23 cellular contexts compared by ENCODE assay signal in the genomic region with DNA sequence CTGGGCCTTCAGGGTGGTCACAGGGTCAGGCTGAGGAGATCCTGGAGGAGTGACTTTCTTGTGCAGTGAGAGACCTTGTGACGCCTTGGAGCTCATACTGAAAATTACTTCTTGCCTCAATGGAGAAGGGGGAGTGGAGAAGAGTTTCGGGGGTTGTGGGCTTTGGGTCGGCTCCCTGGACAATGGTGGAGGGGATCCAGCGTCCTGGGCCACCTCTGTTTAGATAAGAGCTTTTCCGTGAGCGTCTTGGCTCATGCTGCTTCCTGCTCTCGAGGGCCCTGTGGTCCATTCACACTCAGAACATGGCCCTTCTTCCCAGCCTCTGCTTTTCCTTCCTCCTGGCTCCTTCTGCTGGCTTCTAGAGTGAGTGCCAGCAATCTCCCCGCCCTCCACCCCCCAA.
DNase-seq lines count a peak whose midpoint lies in the region; ATAC-seq and TF ChIP-seq lines count a peak whose summit lies in the region.
"Had no signal": no experiment of that assay in that cellular context is flagged by ENCODE, and none has a peak within 500 bp of the region (broad histone marks: within the 10 kb centered on the region; RNA-seq: fewer than 3 reads in every experiment).

No MANE protein-coding gene starts in this region.

- no peak overlapping the region for H3K18ac ChIP-seq in H9 (ENCODE audit: insufficient read length, low read depth, low read length)

- H3K14ac ChIP-seq in H9 (ENCODE audit: insufficient read depth, low read length): no peak overlapping the region; the same call in 1 of the 2 replicates

- no CpG with 5 or more reads among the region's 8 CpGs for WGBS in H9 (ENCODE audit: extremely low coverage, insufficient read length, low lambda C conversion rate)

- H2AK5ac ChIP-seq in H9 (ENCODE audit: insufficient read length, low read length): no peak overlapping the region

- H3K23ac ChIP-seq in H9 (ENCODE audit: insufficient read length, low read depth, low read length): no peak overlapping the region

- H2BK120ac ChIP-seq in H9 (ENCODE audit: low read depth, low read length, poor library complexity, severe bottlenecking): no peak overlapping the region

- peak; percentile 52 to 53 for ATAC-seq in gastrocnemius medialis
- no peak for ATAC-seq in HG03571 (IDR thresholded peaks at IDR 0.05; ENCODE audit: unreplicated experiment)
- no peak for ATAC-seq in GM18520 (IDR thresholded peaks at IDR 0.05; ENCODE audit: unreplicated experiment)
- ATAC-seq: activated CD4-positive, alpha-beta T cell treated with anti-CD3 and anti-CD28 coated beads for 36 hours; stimulated activated naive CD8-positive, alpha-beta T cell treated with anti-CD3 and anti-CD28 coated beads, Interleukin-15, Interleukin-2, amounts not matched to agents 100 U/mL and 50 U/mL, for 24 hours had no signal

- no peak for TF ChIP-seq POLR2A in gastrocnemius medialis (IDR thresholded peaks at IDR 0.05)

- no peak for DNase-seq in H9
- no peak for DNase-seq in chondrocyte (ENCODE audit: low spot score)
- no peak for DNase-seq in right atrium auricular region (ENCODE audit: low spot score)
- DNase-seq in gastrocnemius medialis: peak in 1 of 2 donors; percentile 4
- DNase-seq in glomerular visceral epithelial cell (ENCODE audit: extremely low spot score): no peak
- no peak for DNase-seq in brain microvascular endothelial cell
- DNase-seq: activated CD4-positive, alpha-beta T cell treated with anti-CD3 and anti-CD28 coated beads for 36 hours; activated CD8-positive, alpha-beta memory T cell treated with anti-CD3 and anti-CD28 coated beads for 24 hours; activated effector memory CD4-positive, alpha-beta T cell treated with Interleukin-2 at 50 U/mL for 16 hours; CD8-positive, alpha-beta memory T cell; central memory CD4-positive, alpha-beta T cell; HCEC 1CT; NCI-H1436; NCI-H446; stimulated activated naive CD8-positive, alpha-beta T cell treated with anti-CD3 and anti-CD28 coated beads, Interleukin-15, Interleukin-2, amounts not matched to agents 100 U/mL and 50 U/mL, for 24 hours; T-helper 2 cell; thyroid gland had no signal

- H3T11ph ChIP-seq in H9 (ENCODE audit: low read length): no peak overlapping the region

- no peaks in the 10 kb centered on the region for H3K23me2 ChIP-seq in H9 (ENCODE audit: insufficient read length, low read depth, low read length, poor library complexity, severe bottlenecking)

- H3K27ac Mint-ChIP-seq in H9: peak overlapping the region; percentile 85 to 93 (median 87); a peak in 6 of 7 replicates
- peak overlapping the region; percentile 32 for H3K27ac Mint-ChIP-seq in chondrocyte (ENCODE audit: unreplicated experiment)
- H3K27ac Mint-ChIP-seq: activated CD4-positive, alpha-beta T cell treated with anti-CD3 and anti-CD28 coated beads for 36 hours; activated naive CD8-positive, alpha-beta T cell; CD8-positive, alpha-beta memory T cell; dendritic cell treated with granulocyte-macrophage colony-stimulating factor and Interleukin-4, amounts not matched to agents 40 ng/mL and 50 ng/mL, for 4 days had no signal

- H3K4me3 Mint-ChIP-seq in H9: no peak overlapping the region
- H3K4me3 Mint-ChIP-seq in chondrocyte (ENCODE audit: unreplicated experiment): no peak overlapping the region
- H3K4me3 Mint-ChIP-seq: activated CD4-positive, alpha-beta T cell treated with anti-CD3 and anti-CD28 coated beads for 36 hours; activated naive CD8-positive, alpha-beta T cell; CD8-positive, alpha-beta memory T cell; dendritic cell treated with granulocyte-macrophage colony-stimulating factor and Interleukin-4, amounts not matched to agents 40 ng/mL and 50 ng/mL, for 4 days had no signal

- H4K8ac ChIP-seq in H9 (replicated peaks; ENCODE audit: insufficient read length, low read depth, low read length): no peak overlapping the region

- no peak overlapping the region for H4K91ac ChIP-seq in H9 (ENCODE audit: insufficient read length, low read depth, low read length)

- H2BK12ac ChIP-seq in H9 (ENCODE audit: insufficient read length, low read depth, low read length): no peak overlapping the region

- TF ChIP-seq CTCF in H9 (conservative IDR thresholded peaks at IDR 0.05) (no peak), chondrocyte (IDR thresholded peaks at IDR 0.05) (no peak), right atrium auricular region (IDR thresholded peaks at IDR 0.05) (no peak), gastrocnemius medialis (IDR thresholded peaks at IDR 0.05 in 4 of 5, conservative IDR thresholded peaks at IDR 0.05 in 1 of 5) (no peak), brain microvascular endothelial cell (IDR thresholded peaks at IDR 0.05; ENCODE audit: low read depth, low read length, missing control alignments) (no peak)

- H3K4ac ChIP-seq in H9 (ENCODE audit: low read depth, low read length): no peak overlapping the region

- H3K9ac ChIP-seq in H9 (ENCODE audit: extremely low read depth, insufficient read length, low read length): no peak overlapping the region

- in situ Hi-C loops in gastrocnemius medialis (cut with MboI; ENCODE audit: low sequenced_read_pairs in 4 of 4) (no loop called here), brain microvascular endothelial cell (cut with HindIII; ENCODE audit: low pct_ligation_motif_present, low sequenced_read_pairs) (no loop called here)

- H3K79me1 ChIP-seq in H9 (ENCODE audit: insufficient read depth, low read depth, low read length, poor library complexity, severe bottlenecking): no peaks in the 10 kb centered on the region

- H3K79me2 ChIP-seq in H9 (ENCODE audit: insufficient read depth, low read length): peaks cover 3% of the 10 kb centered on the region; the same call in 1 of the 2 replicates

- peaks cover 23 to 71% (median 36%) of the 10 kb centered on the region in 3 experiments; a peak in 6 of 7 replicates for H3K36me3 Mint-ChIP-seq in H9 (ENCODE audit: insufficient read depth in 1 of 3, low read depth in 3 of 3)
- H3K36me3 Mint-ChIP-seq in chondrocyte (ENCODE audit: low read depth): no peaks in the 10 kb centered on the region
- H3K36me3 Mint-ChIP-seq: activated naive CD8-positive, alpha-beta T cell; CD8-positive, alpha-beta memory T cell had no signal

- H3K4me1 Mint-ChIP-seq in H9 (peaks cover 36 to 38% of the 10 kb centered on the region in 2 experiments), chondrocyte (ENCODE audit: low read depth) (peaks cover 11% of the 10 kb centered on the region)

- no peak overlapping the region for H2AFZ ChIP-seq in H9 (ENCODE audit: low read length)

- no peaks in the 10 kb centered on the region for H4K20me1 ChIP-seq in H9 (ENCODE audit: control insufficient read depth, insufficient read depth, insufficient read length)

- H3K4me3 ChIP-seq in right atrium auricular region: no peak overlapping the region
- H3K4me3 ChIP-seq in gastrocnemius medialis: no peak overlapping the region
- H3K4me3 ChIP-seq in brain microvascular endothelial cell (ENCODE audit: low read depth, low read length): no peak overlapping the region
- H3K4me3 ChIP-seq: ascending aorta, thyroid gland had no signal

- no peak overlapping the region for H2BK15ac ChIP-seq in H9 (ENCODE audit: low read depth, low read length)

- H3K9me3 Mint-ChIP-seq in H9 (no peaks in the 10 kb centered on the region), chondrocyte (ENCODE audit: low read depth) (no peaks in the 10 kb centered on the region)
- H3K9me3 Mint-ChIP-seq: CD8-positive, alpha-beta memory T cell; dendritic cell treated with granulocyte-macrophage colony-stimulating factor and Interleukin-4, amounts not matched to agents 40 ng/mL and 50 ng/mL, for 4 days had no signal

- H3K56ac ChIP-seq in H9 (ENCODE audit: insufficient read length, low read depth, low read length): no peak overlapping the region

- H3K27ac ChIP-seq in H9 (ENCODE audit: insufficient read length, low read depth, low read length) (no peak overlapping the region), right atrium auricular region (peak overlapping the region; percentile 31 to 32), gastrocnemius medialis (peak overlapping the region in 3 of 4 donors; percentile 49 to 74 (median 63)), brain microvascular endothelial cell (no peak overlapping the region)
- H3K27ac ChIP-seq: ascending aorta, neutrophil had no signal

- peaks cover 8% of the 10 kb centered on the region; the same call in 1 of the 2 replicates for H3K4me1 ChIP-seq in H9 (ENCODE audit: insufficient read depth, low read length)
- H3K4me1 ChIP-seq in right atrium auricular region: peaks cover 0 to 28% of the 10 kb centered on the region in 2 donors
- peaks cover 0 to 11% of the 10 kb centered on the region in 2 donors for H3K4me1 ChIP-seq in gastrocnemius medialis
- H3K4me1 ChIP-seq: ascending aorta, thyroid gland had no signal

- no peak overlapping the region for H4K5ac ChIP-seq in H9 (ENCODE audit: insufficient read length, low read depth, low read length)

- no peak overlapping the region for H2BK5ac ChIP-seq in H9 (ENCODE audit: insufficient read length, low read length)

- intact Hi-C loops in gastrocnemius medialis (cut with DNase I; ENCODE audit: low total_unique reads): no loop called here

- H3K27me3 ChIP-seq in H9 (ENCODE audit: insufficient read depth, low read length) (no peaks in the 10 kb centered on the region), right atrium auricular region (no peaks in the 10 kb centered on the region), gastrocnemius medialis (no peaks in the 10 kb centered on the region), brain microvascular endothelial cell (replicated peaks) (no peaks in the 10 kb centered on the region)
- H3K27me3 ChIP-seq: ascending aorta, thyroid gland had no signal

- no peaks in the 10 kb centered on the region; the same call in 1 of the 2 replicates for H3K27me3 Mint-ChIP-seq in H9 (ENCODE audit: low read depth)
- no peaks in the 10 kb centered on the region for H3K27me3 Mint-ChIP-seq in chondrocyte (ENCODE audit: low read depth)
- H3K27me3 Mint-ChIP-seq: activated CD4-positive, alpha-beta T cell treated with anti-CD3 and anti-CD28 coated beads for 36 hours had no signal

- H2BK20ac ChIP-seq in H9 (ENCODE audit: low read depth, low read length, poor library complexity, severe bottlenecking): no peak overlapping the region

- no peak overlapping the region for H3K4me2 ChIP-seq in H9 (ENCODE audit: insufficient read depth, insufficient read length, low read length)

- no peaks in the 10 kb centered on the region for H3K36me3 ChIP-seq in right atrium auricular region
- H3K36me3 ChIP-seq in gastrocnemius medialis: no peaks in the 10 kb centered on the region
- H3K36me3 ChIP-seq in brain microvascular endothelial cell (replicated peaks): no peaks in the 10 kb centered on the region
- H3K36me3 ChIP-seq: ascending aorta, neutrophil, thyroid gland had no signal

- no peaks in the 10 kb centered on the region for H3K9me3 ChIP-seq in H9 (ENCODE audit: control insufficient read depth, low read depth, low read length)
- H3K9me3 ChIP-seq in right atrium auricular region: no peaks in the 10 kb centered on the region
- H3K9me3 ChIP-seq in gastrocnemius medialis: no peaks in the 10 kb centered on the region
- H3K9me3 ChIP-seq: ascending aorta, neutrophil, thyroid gland had no signal

Comparison
In these comparisons a context has a peak if more than half of its experiments do, and no peak if none do; other contexts are left out.
1. H3K27ac ChIP-seq: peak in right atrium auricular region (2 of 2) and gastrocnemius medialis (3 of 4); none in H9 (single experiment) and brain microvascular endothelial cell (single experiment).
2. ATAC-seq: peak in gastrocnemius medialis (2 of 2); none in HG03571 (single experiment) and GM18520 (single experiment).